ENCODE assay signal across 1 cellular context in genomic region chr1:10433790-10434189, GRCh38.
TF ChIP-seq lines count a peak whose summit lies in the region.

No MANE protein-coding gene starts in this region.

TF ChIP-seq in GM12878, 131 proteins besides CTCF, POLR2A, EP300 and RAD21:
- TF ChIP-seq HSF1 (IDR thresholded peaks at IDR 0.05; ENCODE audit: low read depth, low read length) (no peak), CHD4 (IDR thresholded peaks at IDR 0.05) (no peak), MEF2B (IDR thresholded peaks at IDR 0.05; ENCODE audit: partially characterized antibody, poor library complexity, severe bottlenecking) (no peak), POLR2AphosphoS2 (IDR thresholded peaks at IDR 0.05; ENCODE audit: low read depth, low read length) (no peak), ZBTB40 (IDR thresholded peaks at IDR 0.05; ENCODE audit: borderline replicate concordance) (no peak), RBBP5 (conservative IDR thresholded peaks at IDR 0.05) (no peak), RUNX3 (IDR thresholded peaks at IDR 0.05; ENCODE audit: low read length) (peak; percentile 47), SIX5 (IDR thresholded peaks at IDR 0.05; ENCODE audit: low read depth, low read length, severe bottlenecking) (no peak), PML (IDR thresholded peaks at IDR 0.05; ENCODE audit: low read length) (no peak), SPI1 (IDR thresholded peaks at IDR 0.05; ENCODE audit: borderline replicate concordance, insufficient read depth, low read depth, low read length) (no peak), WRNIP1 (IDR thresholded peaks at IDR 0.05; ENCODE audit: borderline replicate concordance, low read depth, low read length) (no peak), CUX1 (IDR thresholded peaks at IDR 0.05; ENCODE audit: insufficient replicate concordance, low read depth, low read length) (no peak), RELB (IDR thresholded peaks at IDR 0.05; ENCODE audit: low read depth) (0 out of 2 replicates have a peak, but pooled peaks have one; percentile 43), STAT1 (conservative IDR thresholded peaks at IDR 0.05) (no peak), IRF4 (IDR thresholded peaks at IDR 0.05; ENCODE audit: low read depth, low read length) (0 out of 2 replicates have a peak, but pooled peaks have one; percentile 30), BHLHE40 (IDR thresholded peaks at IDR 0.05; ENCODE audit: borderline replicate concordance in 1 of 2, low read depth in 2 of 2, low read length in 1 of 2) (no peak), SREBF2 (IDR thresholded peaks at IDR 0.05; ENCODE audit: low read length) (no peak), ZBTB4 (CRISPR knock-in tag; IDR thresholded peaks at IDR 0.05) (no peak), SKIL (IDR thresholded peaks at IDR 0.05; ENCODE audit: low read depth, poor library complexity, severe bottlenecking) (no peak), EGR1 (IDR thresholded peaks at IDR 0.05; ENCODE audit: borderline replicate concordance in 1 of 2, low read depth in 2 of 2, low read length in 2 of 2) (peak in 1 of 2 experiments; percentile 89; a peak in 2 of 3 replicates), BCL3 (IDR thresholded peaks at IDR 0.05; ENCODE audit: borderline replicate concordance, insufficient read depth, low read depth, low read length, poor library complexity, severe bottlenecking) (no peak), KAT2A (conservative IDR thresholded peaks at IDR 0.05; ENCODE audit: control insufficient read depth, low read depth, low read length) (no peak), BCL11A (IDR thresholded peaks at IDR 0.05; ENCODE audit: low read depth, low read length) (no peak), CHD1 (IDR thresholded peaks at IDR 0.05; ENCODE audit: low read depth, low read length) (no peak), ESRRA (IDR thresholded peaks at IDR 0.05; ENCODE audit: low read length) (no peak), YY1 (IDR thresholded peaks at IDR 0.05; ENCODE audit: low read depth, low read length) (peak; percentile 55; the same call in 1 of the 2 replicates), ZNF622 (IDR thresholded peaks at IDR 0.05) (no peak), TCF3 (IDR thresholded peaks at IDR 0.05; ENCODE audit: borderline replicate concordance, insufficient read depth, low read depth, low read length) (no peak), NR2C1 (IDR thresholded peaks at IDR 0.05) (no peak), CREB1 (IDR thresholded peaks at IDR 0.05; ENCODE audit: low read depth) (no peak), SMAD1 (IDR thresholded peaks at IDR 0.05; ENCODE audit: low read depth, partially characterized antibody) (no peak), RB1 (IDR thresholded peaks at IDR 0.05; ENCODE audit: borderline replicate concordance) (no peak), NFXL1 (IDR thresholded peaks at IDR 0.05; ENCODE audit: borderline replicate concordance) (no peak), NR2C2 (IDR thresholded peaks at IDR 0.05; ENCODE audit: borderline replicate concordance, control insufficient read depth, insufficient read length, low read depth) (no peak), SMARCA5 (IDR thresholded peaks at IDR 0.05) (no peak), PAX5 (IDR thresholded peaks at IDR 0.05; ENCODE audit: borderline replicate concordance, low read depth, low read length) (no peak), CREM (IDR thresholded peaks at IDR 0.05; ENCODE audit: low read depth) (no peak)
TF ChIP-seq in GM12878: peak in this region for 5.
